11 cellular contexts compared by ENCODE assay signal in the genomic region with DNA sequence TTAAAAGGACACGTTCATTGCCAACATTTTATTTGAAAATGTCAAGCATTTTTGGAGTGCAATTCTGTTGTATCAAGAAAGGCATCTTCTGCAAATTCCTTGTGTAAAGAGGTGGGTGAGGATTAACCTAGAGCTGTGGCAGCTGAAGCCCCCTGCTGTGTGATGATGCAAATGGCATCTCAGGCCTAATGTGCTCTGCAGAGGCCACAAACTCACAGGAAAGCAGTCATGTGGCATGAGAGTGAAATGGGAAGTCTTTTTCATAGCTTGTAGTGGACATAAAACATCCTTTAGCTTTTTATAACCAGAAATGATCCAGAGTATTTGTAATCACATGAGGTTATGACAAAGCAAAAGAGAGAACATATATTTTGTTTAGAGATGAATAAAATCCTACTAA. TPM values are rescaled to one million over a fixed set of nuclear protein-coding genes. Genes with fewer than 3 reads are reported as not detected.
DNase-seq lines count a peak whose midpoint lies in the region; TF ChIP-seq lines count a peak whose summit lies in the region.
"Had no signal": no experiment of that assay in that cellular context is flagged by ENCODE, and none has a peak within 500 bp of the region (broad histone marks: within the 10 kb centered on the region; RNA-seq: fewer than 3 reads in every experiment).

No MANE protein-coding gene starts in this region.

- H3K27ac ChIP-seq in smooth muscle cell (ENCODE audit: low read depth) (no peak overlapping the region), coronary artery (no peak overlapping the region)
- H3K27ac ChIP-seq: skin epidermis had no signal

- no peak overlapping the region for H3K4me3 Mint-ChIP-seq in activated T-helper 2 cell treated with anti-CD3 and anti-CD28 coated beads, Interferon-gamma antibody, Interleukin-2, Interleukin-4, amounts not matched to agents 10 μg/mL and 5 μg/mL and 100 μg/mL, durations not matched to agents 14 hours and 24 hours and 36 hours (ENCODE audit: low read depth)
- H3K4me3 Mint-ChIP-seq: T-helper 2 cell treated with Interferon-gamma antibody and Interleukin-4, amounts not matched to agents 5 μg/mL and 100 μg/mL, for 36 hours had no signal

- no peaks in the 10 kb centered on the region for H4K20me1 ChIP-seq in smooth muscle cell (ENCODE audit: low read depth)

- H3F3A ChIP-seq in smooth muscle cell (ENCODE audit: low read depth), result no peaks in the 10 kb centered on the region

- no peak overlapping the region for H3K4me3 ChIP-seq in smooth muscle cell
- no peak overlapping the region for H3K4me3 ChIP-seq in coronary artery
- H3K4me3 ChIP-seq: skin epidermis had no signal

- H2AFZ ChIP-seq in smooth muscle cell (ENCODE audit: low read depth), result no peak overlapping the region

- 15% methylated on average over 1 of the region's 1 CpG for WGBS in smooth muscle cell (ENCODE audit: low lambda C conversion rate)

- H3K27ac Mint-ChIP-seq in activated T-helper 2 cell treated with anti-CD3 and anti-CD28 coated beads, Interferon-gamma antibody, Interleukin-2, Interleukin-4, amounts not matched to agents 10 μg/mL and 5 μg/mL and 100 μg/mL, durations not matched to agents 14 hours and 24 hours and 36 hours, result no peak overlapping the region
- H3K27ac Mint-ChIP-seq: T-helper 2 cell treated with Interferon-gamma antibody and Interleukin-4, amounts not matched to agents 5 μg/mL and 100 μg/mL, for 36 hours had no signal

- TF ChIP-seq CTCF in smooth muscle cell (IDR thresholded peaks at IDR 0.05; ENCODE audit: borderline replicate concordance, insufficient read depth, poor library complexity, severe bottlenecking) (peak; percentile 7), coronary artery (IDR thresholded peaks at IDR 0.05) (no peak)

- no peak overlapping the region for H3K9ac ChIP-seq in smooth muscle cell (ENCODE audit: low read depth)

- H3K36me3 ChIP-seq in smooth muscle cell (ENCODE audit: low read depth), result no peaks in the 10 kb centered on the region

- H3K27me3 Mint-ChIP-seq in activated T-helper 2 cell treated with anti-CD3 and anti-CD28 coated beads, Interferon-gamma antibody, Interleukin-2, Interleukin-4, amounts not matched to agents 10 μg/mL and 5 μg/mL and 100 μg/mL, durations not matched to agents 14 hours and 24 hours and 36 hours (ENCODE audit: low read depth), result peaks cover 13% of the 10 kb centered on the region

- no peak overlapping the region for H3K4me2 ChIP-seq in smooth muscle cell

- H3K9me3 Mint-ChIP-seq in activated T-helper 2 cell treated with anti-CD3 and anti-CD28 coated beads, Interferon-gamma antibody, Interleukin-2, Interleukin-4, amounts not matched to agents 10 μg/mL and 5 μg/mL and 100 μg/mL, durations not matched to agents 14 hours and 24 hours and 36 hours, result no peaks in the 10 kb centered on the region
- H3K9me3 Mint-ChIP-seq: T-helper 2 cell treated with Interferon-gamma antibody and Interleukin-4, amounts not matched to agents 5 μg/mL and 100 μg/mL, for 36 hours had no signal

- peaks cover 33% of the 10 kb centered on the region for H3K27me3 ChIP-seq in smooth muscle cell (ENCODE audit: low read depth)

- intact Hi-C loops in activated T-helper 2 cell treated with anti-CD3 and anti-CD28 coated beads, Interferon-gamma antibody, Interleukin-2, Interleukin-4, amounts not matched to agents 10 μg/mL and 5 μg/mL and 100 μg/mL, durations not matched to agents 14 hours and 24 hours and 36 hours (cut with micrococcal nuclease), result no loop called here

- no peaks in the 10 kb centered on the region for H3K9me3 ChIP-seq in smooth muscle cell (replicated peaks; ENCODE audit: low read depth)

- peak; percentile 47 for DNase-seq in NCI-H82 (lab: John Stamatoyannopoulos, UW)
- no peak for DNase-seq in NCI-H82 treated with DMSO at 0.1 percent for 48 hours (lab: John Stamatoyannopoulos, UW; ENCODE audit: unreplicated experiment)
- peak; percentile 47 for DNase-seq in NCI-H345 (lab: John Stamatoyannopoulos, UW)
- peak; percentile 79 for DNase-seq in ecto neural progenitor cell (ENCODE audit: low spot score)
- no peak for DNase-seq in smooth muscle cell (lab: John Stamatoyannopoulos, UW; ENCODE audit: unreplicated experiment)
- DNase-seq in epidermal melanocyte (ENCODE audit: insufficient read length, low spot score), result no peak
- no peak for DNase-seq in activated T-helper 2 cell treated with anti-CD3 and anti-CD28 coated beads, Interferon-gamma antibody, Interleukin-2, Interleukin-4, amounts not matched to agents 10 μg/mL and 5 μg/mL and 100 μg/mL, durations not matched to agents 14 hours and 24 hours and 36 hours (ENCODE audit: low spot score)
- DNase-seq in coronary artery (ENCODE audit: low spot score), result no peak
- DNase-seq: AML-193 had no signal

- no peaks in the 10 kb centered on the region for H3K4me1 Mint-ChIP-seq in activated T-helper 2 cell treated with anti-CD3 and anti-CD28 coated beads, Interferon-gamma antibody, Interleukin-2, Interleukin-4, amounts not matched to agents 10 μg/mL and 5 μg/mL and 100 μg/mL, durations not matched to agents 14 hours and 24 hours and 36 hours (ENCODE audit: low read depth)

- no peaks in the 10 kb centered on the region for H3K79me2 ChIP-seq in smooth muscle cell (ENCODE audit: low read depth)

- peaks cover 38% of the 10 kb centered on the region for H3K4me1 ChIP-seq in smooth muscle cell (ENCODE audit: low read depth)

- H3K36me3 Mint-ChIP-seq in activated T-helper 2 cell treated with anti-CD3 and anti-CD28 coated beads, Interferon-gamma antibody, Interleukin-2, Interleukin-4, amounts not matched to agents 10 μg/mL and 5 μg/mL and 100 μg/mL, durations not matched to agents 14 hours and 24 hours and 36 hours (ENCODE audit: low read depth), result no peaks in the 10 kb centered on the region

RNA-seq across cellular contexts. Expression of a gene that starts 6.4 kb away (rescaled TPM):
- total RNA-seq in smooth muscle cell, result 0.13 and 0.90 TPM in 2 replicates
- polyA plus RNA-seq in smooth muscle cell, result not detected in 2 replicates
- total RNA-seq in activated T-helper 2 cell treated with anti-CD3 and anti-CD28 coated beads, Interferon-gamma antibody, Interleukin-2, Interleukin-4, amounts not matched to agents 10 μg/mL and 5 μg/mL and 100 μg/mL, durations not matched to agents 14 hours and 24 hours and 36 hours, result not detected in 2 replicates

Comparison
In these comparisons a context has a peak if more than half of its experiments do, and no peak if none do; other contexts are left out.
1. DNase-seq: peak in NCI-H82 (single experiment), NCI-H345 (single experiment) and ecto neural progenitor cell (single experiment); none in NCI-H82 treated with DMSO at 0.1 percent for 48 hours (single experiment), smooth muscle cell (single experiment), epidermal melanocyte (single experiment), activated T-helper 2 cell treated with anti-CD3 and anti-CD28 coated beads, Interferon-gamma antibody, Interleukin-2, Interleukin-4, amounts not matched to agents 10 μg/mL and 5 μg/mL and 100 μg/mL, durations not matched to agents 14 hours and 24 hours and 36 hours (single experiment) and coronary artery (single experiment).